Comparison of ENCODE assay signal across 34 cellular contexts in genomic region chr10:52279546-52279945, GRCh38. TPM values are rescaled to one million over a fixed set of nuclear protein-coding genes. Genes with fewer than 3 reads are reported as not detected.
"Had no signal": no experiment of that assay in that cellular context is flagged by ENCODE, and none has a peak within 500 bp of the region (broad histone marks: within the 10 kb centered on the region; RNA-seq: fewer than 3 reads in every experiment).

No MANE protein-coding gene starts in this region.

- H3K4me3 ChIP-seq: adrenal gland, ascending aorta, body of pancreas, breast epithelium, cardiac muscle cell had no signal

- H3K4me1 ChIP-seq: adrenal gland, body of pancreas, breast epithelium had no signal

- H3K9me3 ChIP-seq: adrenal gland, breast epithelium had no signal

- DNase-seq: activated effector memory CD4-positive, alpha-beta T cell treated with anti-CD3 and anti-CD28 coated beads, Interleukin-2, amount 50 U/mL, for 16 hours; activated effector memory CD4-positive, alpha-beta T cell treated with Interleukin-2 at 50 U/mL for 16 hours; activated gamma-delta T cell; activated gamma-delta T cell treated with Interleukin-2 at 50 U/mL for 16 hours; activated naive CD4-positive, alpha-beta T cell; activated naive CD4-positive, alpha-beta T cell treated with anti-CD3 and anti-CD28 coated beads for 36 hours; activated naive CD4-positive, alpha-beta T cell treated with anti-CD3 and anti-CD28 coated beads, Interleukin-2, amount 10 ng/mL, durations not matched to agents 7 days and 5 days; activated naive CD4-positive, alpha-beta T cell treated with anti-CD3 and anti-CD28 coated beads, Interleukin-2, amount 50 U/mL, for 16 hours; activated naive CD4-positive, alpha-beta T cell treated with Interleukin-2 at 50 U/mL for 16 hours; activated naive CD8-positive, alpha-beta T cell treated with anti-CD3 and anti-CD28 coated beads for 36 hours; activated naive CD8-positive, alpha-beta T cell treated with anti-CD3 and anti-CD28 coated beads, Interleukin-2, amount 10 ng/mL, durations not matched to agents 7 days and 5 days; activated naive CD8-positive, alpha-beta T cell treated with anti-CD3 and anti-CD28 coated beads, Interleukin-2, amount 50 U/mL, for 24 hours; activated T-cell treated with anti-CD3 and anti-CD28 coated beads, Interleukin-2, amount 50 U/mL, for 1 hour; activated T-cell treated with anti-CD3 and anti-CD28 coated beads, Interleukin-2, amount 50 U/mL, for 24 hours; activated T-cell treated with anti-CD3 and anti-CD28 coated beads, Interleukin-2, amount 50 U/mL, for 4 hours; activated T-cell treated with anti-CD3 and anti-CD28 coated beads, Interleukin-2, amount 50 U/mL, for 48 hours; activated T-cell treated with anti-CD3 and anti-CD28 coated beads, Interleukin-2, amount 50 U/mL, for 72 hours; adrenal gland; amniotic stem cell; amygdala; anterior cingulate cortex; aorta; body of pancreas; brain microvascular endothelial cell; caudate nucleus; central memory CD4-positive, alpha-beta T cell; cerebellar nuclear complex had no signal

- H3K36me3 ChIP-seq: adrenal gland, brain microvascular endothelial cell, breast epithelium, cardiac muscle cell had no signal

- H3K27me3 ChIP-seq: adrenal gland, ascending aorta, body of pancreas, brain microvascular endothelial cell, breast epithelium, cardiac muscle cell had no signal

- ATAC-seq: activated naive CD4-positive, alpha-beta T cell treated with anti-CD3 and anti-CD28 coated beads, Interleukin-2, amount 50 U/mL, for 72 hours; activated naive CD8-positive, alpha-beta T cell treated with anti-CD3 and anti-CD28 coated beads, Interleukin-2, amount 50 U/mL, for 24 hours; activated T-cell treated with anti-CD3 and anti-CD28 coated beads, Interleukin-2, amount 50 U/mL, for 4 hours; activated T-cell treated with anti-CD3 and anti-CD28 coated beads, Interleukin-2, amount 50 U/mL, for 72 hours; activated T-helper 17 cell treated with anti-CD3 and anti-CD28 coated beads, Interleukin-2, amount 50 U/mL, for 72 hours; body of pancreas had no signal

- H3K27ac ChIP-seq: adrenal gland, ascending aorta, body of pancreas, brain microvascular endothelial cell, breast epithelium, cardiac muscle cell had no signal

RNA-seq across cellular contexts. Expression of gene DKK1, which starts 34.5 kb away (rescaled TPM):
- total RNA-seq: activated naive CD4-positive, alpha-beta T cell treated with anti-CD3 and anti-CD28 coated beads for 36 hours; activated naive CD4-positive, alpha-beta T cell treated with anti-CD3 and anti-CD28 coated beads, Interleukin-2, amount 50 U/mL, for 72 hours; activated naive CD8-positive, alpha-beta T cell treated with anti-CD3 and anti-CD28 coated beads for 36 hours; activated naive CD8-positive, alpha-beta T cell treated with anti-CD3 and anti-CD28 coated beads, Interleukin-2, amount 10 ng/mL, durations not matched to agents 7 days and 5 days; activated T-cell treated with anti-CD3 and anti-CD28 coated beads, Interleukin-2, amount 50 U/mL, for 72 hours; activated T-helper 1 cell treated with anti-CD3 and anti-CD28 coated beads, Interleukin-12 subunit alpha, Interleukin-12 subunit beta, Interleukin-2, Interleukin-4 antibody, amounts not matched to agents 30 ng/mL and 10 ng/mL and 1 ng/mL, durations not matched to agents 14 hours and 24 hours and 36 hours; activated T-helper 17 cell treated with anti-CD3 and anti-CD28 coated beads, Interleukin-2, amount 50 U/mL, for 72 hours; activated T-helper 2 cell treated with anti-CD3 and anti-CD28 coated beads, Interferon-gamma antibody, Interleukin-2, Interleukin-4, amounts not matched to agents 10 μg/mL and 5 μg/mL and 100 μg/mL, durations not matched to agents 14 hours and 24 hours and 36 hours; body of pancreas had no signal
